Comparison of ENCODE assay signal across 26 cellular contexts in genomic region chr12:112680993-112681392, GRCh38.
"Had no signal": no experiment of that assay in that cellular context is flagged by ENCODE, and none has a peak within 500 bp of the region (broad histone marks: within the 10 kb centered on the region; RNA-seq: fewer than 3 reads in every experiment).

No MANE protein-coding gene starts in this region.

- H3K27me3 ChIP-seq: gastrocnemius medialis had no signal

- H3K4me3 ChIP-seq: coronary artery, dorsolateral prefrontal cortex, gastrocnemius medialis, heart right ventricle, left lung, lower lobe of right lung, mucosa of descending colon had no signal

- H3K4me3 Mint-ChIP-seq: mesothelial cell of epicardium, naive B cell had no signal

- H3K9me3 ChIP-seq: gastrocnemius medialis, heart right ventricle, left lung, lower lobe of right lung, mucosa of descending colon had no signal

- H3K9me3 Mint-ChIP-seq: mesothelial cell of epicardium had no signal

- H3K27ac Mint-ChIP-seq: mesothelial cell of epicardium had no signal

- DNase-seq: dermis blood vessel endothelial cell; dorsolateral prefrontal cortex; effector CD4-positive, alpha-beta T cell; effector memory CD4-positive, alpha-beta T cell; erythroblast; foreskin keratinocyte; gastrocnemius medialis; glutamatergic neuron; head of caudate nucleus; heart right ventricle; hippocampal formation; left cardiac atrium; left lung; left ventricle myocardium superior; lower lobe of right lung; mesenchymal stem cell; mucosa of descending colon; naive B cell had no signal

- H3K4me1 Mint-ChIP-seq: mesothelial cell of epicardium, naive B cell had no signal

- ATAC-seq: esophagus mucosa, foreskin keratinocyte, gastrocnemius medialis, heart right ventricle, left cardiac atrium, left lung, left ventricle myocardium superior, lower lobe of right lung, mucosa of descending colon had no signal

- FAIRE-seq: colon, endometrium, islet of Langerhans, keratinocyte had no signal

- H3K36me3 ChIP-seq: gastrocnemius medialis, heart right ventricle, left lung, lower lobe of right lung had no signal

- H3K4me1 ChIP-seq: foreskin keratinocyte, gastrocnemius medialis, heart right ventricle, left lung, lower lobe of right lung had no signal

- H3K27ac ChIP-seq: coronary artery, dorsolateral prefrontal cortex, epithelial cell of prostate, foreskin keratinocyte, gastrocnemius medialis, heart right ventricle, left lung, lower lobe of right lung had no signal

- H3K36me3 Mint-ChIP-seq: mesothelial cell of epicardium, naive B cell had no signal
